ENCODE assay signal across 11 cellular contexts in the genomic region with DNA sequence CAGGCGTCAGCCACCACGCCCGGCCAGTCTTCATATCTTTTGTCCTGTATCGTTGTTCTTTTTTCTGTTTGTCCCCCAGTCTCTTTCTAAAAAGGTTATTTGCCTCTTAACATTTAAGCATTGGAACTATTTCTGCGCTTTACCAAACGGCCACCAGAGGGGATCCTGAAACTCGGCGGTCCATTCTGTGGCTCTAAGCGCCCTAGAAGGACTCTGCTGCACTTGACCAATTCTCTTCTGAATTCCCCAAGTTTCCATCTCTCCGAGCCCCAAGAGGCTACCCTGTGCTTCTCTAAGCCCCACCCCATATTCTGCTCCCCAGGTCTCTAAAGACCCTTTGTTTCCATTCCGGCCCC. TPM values are rescaled to one million over a fixed set of nuclear protein-coding genes. Genes with fewer than 3 reads are reported as not detected.
A peak's percentile ranks its signal among the peaks of the same experiment; 100 is the strongest.
DNase-seq lines count a peak whose midpoint lies in the region; ATAC-seq and TF ChIP-seq lines count a peak whose summit lies in the region.
"Had no signal": no experiment of that assay in that cellular context is flagged by ENCODE, and none has a peak within 500 bp of the region (broad histone marks: within the 10 kb centered on the region; RNA-seq: fewer than 3 reads in every experiment).

No MANE protein-coding gene starts in this region.

- H3K4me3 ChIP-seq in A673 (ENCODE audit: low read depth, low read length, poor library complexity, severe bottlenecking) (peak overlapping the region; percentile 31), H7 (ENCODE audit: insufficient read depth, low read depth, low read length) (peak overlapping the region; percentile 38; the same call in 1 of the 2 replicates)

- H3K36me3 Mint-ChIP-seq in T-helper 17 cell (ENCODE audit: low read depth), result no peaks in the 10 kb centered on the region

- in situ Hi-C loops in KBM-7 (cut with MboI; ENCODE audit: low pct_unique_long_range_greater_than_20kb, low sequenced_read_pairs), result no loop called here

- H3K36me3 ChIP-seq in A673 (ENCODE audit: insufficient read depth, low read length, poor library complexity, severe bottlenecking), result no peaks in the 10 kb centered on the region
- H3K36me3 ChIP-seq in H7 (replicated peaks; ENCODE audit: control insufficient read depth, insufficient read depth, low read length), result no peaks in the 10 kb centered on the region

- POLR2A ChIA-PET in A673 (lab: Charles Lee; ENCODE audit: low non-redundant PET), result no interaction called here

- no peaks in the 10 kb centered on the region for H3K4me1 ChIP-seq in A673 (ENCODE audit: insufficient read depth, low read length, poor library complexity, severe bottlenecking)

- CTCF ChIA-PET in A673 (lab: Charles Lee), result no interaction called here

- H3K4me3 Mint-ChIP-seq in T-helper 17 cell, result no peak overlapping the region
- H3K4me3 Mint-ChIP-seq: activated naive CD4-positive, alpha-beta T cell treated with anti-CD3 and anti-CD28 coated beads, Interleukin-2, amount 50 U/mL, for 24 hours; natural killer cell treated with Interleukin-12 subunit alpha and Interleukin-12 subunit beta and Interleukin-15 and Interleukin-18, amount 100 ng/mL, for 72 hours had no signal

- H3K27me3 ChIP-seq in A673 (replicated peaks; ENCODE audit: insufficient read depth, low read depth, low read length, poor library complexity) (no peaks in the 10 kb centered on the region), H7 (ENCODE audit: control insufficient read depth, insufficient read depth, low read length) (peaks cover 27% of the 10 kb centered on the region)

- BruUV-seq in A673 (replicated peaks; lab: Mats Ljungman, UMichigan), result no TSS peak

- peaks cover 8% of the 10 kb centered on the region for H3K27me3 Mint-ChIP-seq in T-helper 17 cell

- no peak overlapping the region for H3K27ac ChIP-seq in A673 (ENCODE audit: low read depth, low read length, poor library complexity, severe bottlenecking)
- H3K27ac ChIP-seq: KMS-11 had no signal

- H3K9me3 ChIP-seq in A673 (ENCODE audit: low read depth, low read length, poor library complexity, severe bottlenecking) (no peaks in the 10 kb centered on the region), T-helper 17 cell (ENCODE audit: control insufficient read depth, low read length, poor library complexity, severe bottlenecking) (no peaks in the 10 kb centered on the region)

- intact Hi-C loops in A673 (cut with micrococcal nuclease; ENCODE audit: unreplicated experiment) (no loop called here), left colon (cut with DNase I, micrococcal nuclease) (no loop called here)

- no peaks in the 10 kb centered on the region for H3K4me1 Mint-ChIP-seq in T-helper 17 cell
- H3K4me1 Mint-ChIP-seq: activated naive CD4-positive, alpha-beta T cell treated with anti-CD3 and anti-CD28 coated beads, Interleukin-2, amount 50 U/mL, for 24 hours had no signal

- peak; percentile 49 for TF ChIP-seq CTCF in A673 (conservative IDR thresholded peaks at IDR 0.05; ENCODE audit: low read depth, low read length)

- DNase-seq in A673 (ENCODE audit: low spot score) (peak; percentile 51), H7 (peak; percentile 76), UCSD-AML1 (lab: John Stamatoyannopoulos, UW; ENCODE audit: unreplicated experiment) (peak; percentile 18), left colon (peak in 1 of 2 donors; percentile 9), LoVo (ENCODE audit: low spot score) (no peak), T-helper 17 cell (no peak), KBM-7 (no peak)
- no peak for DNase-seq in activated naive CD4-positive, alpha-beta T cell treated with Interleukin-2 at 50 U/mL for 16 hours

- no peak overlapping the region for H3K27ac Mint-ChIP-seq in T-helper 17 cell
- H3K27ac Mint-ChIP-seq: activated naive CD4-positive, alpha-beta T cell treated with anti-CD3 and anti-CD28 coated beads, Interleukin-2, amount 50 U/mL, for 24 hours; natural killer cell treated with Interleukin-12 subunit alpha and Interleukin-12 subunit beta and Interleukin-15 and Interleukin-18, amount 100 ng/mL, for 72 hours had no signal

- ATAC-seq in left colon (peak; percentile 36), T-helper 17 cell (no peak)
- ATAC-seq: natural killer cell treated with Interleukin-12 subunit alpha and Interleukin-12 subunit beta and Interleukin-15 and Interleukin-18, amount 100 ng/mL, for 72 hours had no signal

RNA-seq across cellular contexts. Expression of a gene that starts 33.1 kb away (rescaled TPM):
- total RNA-seq in A673 (2021), result not detected in 2 replicates
- not detected in 2 replicates for total RNA-seq in H7 (2014; rRNA removed; shearing (Covaris generic))
- not detected for total RNA-seq in left colon
- not detected for total RNA-seq in T-helper 17 cell
- total RNA-seq: natural killer cell treated with Interleukin-12 subunit alpha and Interleukin-12 subunit beta and Interleukin-15 and Interleukin-18, amount 100 ng/mL, for 72 hours had no signal

Comparison
In these comparisons a context has a peak if more than half of its experiments do, and no peak if none do; other contexts are left out.
1. DNase-seq: peak in A673 (single experiment), H7 (single experiment) and UCSD-AML1 (single experiment); none in LoVo (single experiment), T-helper 17 cell (0 of 3), activated naive CD4-positive, alpha-beta T cell treated with Interleukin-2 at 50 U/mL for 16 hours (single experiment) and KBM-7 (single experiment).